2 cellular contexts compared by ENCODE assay signal in the genomic region with DNA sequence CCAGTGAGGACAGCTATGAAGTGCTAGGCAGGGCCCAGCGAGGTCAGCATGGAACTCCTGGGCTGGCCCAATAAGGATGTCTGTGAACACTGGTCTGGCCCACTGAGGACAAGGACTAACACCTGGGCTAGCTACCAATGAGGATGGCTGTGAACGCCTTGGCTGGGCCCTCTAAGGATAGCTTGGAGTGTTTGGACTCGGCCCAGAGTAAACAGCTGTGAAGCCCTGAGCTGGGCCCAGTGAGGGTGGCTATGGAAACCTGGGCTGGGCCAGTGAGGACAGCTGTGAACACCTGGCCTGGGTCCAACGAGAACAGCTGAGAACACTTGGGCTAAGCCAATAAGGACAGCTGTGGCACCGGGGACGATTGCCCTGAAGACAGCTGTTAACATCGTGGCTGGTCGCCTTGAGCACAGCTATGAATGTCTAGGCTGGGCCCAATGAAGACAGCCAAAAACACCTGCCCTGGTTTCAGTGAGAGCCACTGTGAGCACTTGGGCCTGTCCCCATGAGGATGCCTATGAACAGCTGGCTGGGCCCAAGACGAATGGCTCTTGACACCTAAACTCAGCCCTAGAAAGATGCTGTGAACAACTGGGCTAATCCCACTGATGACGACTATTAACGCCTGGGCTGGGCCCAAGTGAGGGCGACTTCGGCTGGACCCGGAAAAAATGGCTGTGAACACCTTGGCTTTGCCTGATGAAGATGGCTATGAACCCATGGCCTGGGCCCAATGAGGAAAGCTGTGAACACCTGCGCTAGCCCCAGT. TPM values are rescaled to one million over a fixed set of nuclear protein-coding genes. Genes with fewer than 3 reads are reported as not detected.
"Had no signal": no experiment of that assay in that cellular context is flagged by ENCODE, and none has a peak within 500 bp of the region (broad histone marks: within the 10 kb centered on the region; RNA-seq: fewer than 3 reads in every experiment).

No MANE protein-coding gene starts in this region.

RNA-seq across cellular contexts. Expression of a gene that starts 18.8 kb away (rescaled TPM):
- total RNA-seq: lung microvascular endothelial cell had no signal
- polyA plus RNA-seq: neural cell had no signal
